7 cellular contexts compared by ENCODE assay signal in genomic region chr11:69636870-69637600, GRCh38. TPM values are rescaled to one million over a fixed set of nuclear protein-coding genes. Genes with fewer than 3 reads are reported as not detected.
DNase-seq lines count a peak whose midpoint lies in the region; ATAC-seq and TF ChIP-seq lines count a peak whose summit lies in the region.

No MANE protein-coding gene starts in this region.

- CTCF ChIA-PET in mammary epithelial cell (lab: Charles Lee; ENCODE audit: low non-redundant PET): no interaction called here

- intact Hi-C loops in mammary epithelial cell (cut with micrococcal nuclease): no loop called here

- no peak for ATAC-seq in stimulated activated effector memory CD8-positive, alpha-beta T cell treated with anti-CD3 and anti-CD28 coated beads, Interleukin-12 subunit alpha, Interleukin-12 subunit beta, amount 100 ng/mL, for 72 hours
- ATAC-seq in GM21825 (IDR thresholded peaks at IDR 0.05; ENCODE audit: unreplicated experiment): no peak

- no TSS peak for BruUV-seq in mammary epithelial cell (replicated peaks; lab: Mats Ljungman, UMichigan)

- DNase-seq in mammary epithelial cell (no peak), left kidney (ENCODE audit: low read depth, low spot score) (peak; percentile 62), epidermal melanocyte (ENCODE audit: insufficient read length, low spot score) (no peak), NCI-H146 (lab: John Stamatoyannopoulos, UW) (no peak)
- DNase-seq in stimulated activated effector memory CD8-positive, alpha-beta T cell treated with anti-CD3 and anti-CD28 coated beads, Interleukin-12 subunit alpha, Interleukin-12 subunit beta, amount 100 ng/mL, for 72 hours (ENCODE audit: low spot score in 2 of 2): no peak

- H3K36me3 Mint-ChIP-seq in stimulated activated effector memory CD8-positive, alpha-beta T cell treated with anti-CD3 and anti-CD28 coated beads, Interleukin-12 subunit alpha, Interleukin-12 subunit beta, amount 100 ng/mL, for 72 hours: no peaks in the 10 kb centered on the region

- H3K27ac ChIP-seq in HUES48 (ENCODE audit: low read depth, low read length): peak overlapping the region; percentile 92
- H3K27ac ChIP-seq in mammary epithelial cell (ENCODE audit: insufficient read depth, low read depth, low read length): no peak overlapping the region

- WGBS in mammary epithelial cell (ENCODE audit: low coverage, missing lambda C conversion rate): 47% methylated on average over 29 of the region's 61 CpGs

- H3K9me3 ChIP-seq in HUES48 (ENCODE audit: control insufficient read depth, insufficient read depth, low read length): no peaks in the 10 kb centered on the region
- H3K9me3 ChIP-seq in mammary epithelial cell (replicated peaks; ENCODE audit: insufficient read depth, low read length): no peaks in the 10 kb centered on the region

- H3K4me3 ChIP-seq in HUES48 (ENCODE audit: low read depth, low read length) (peak overlapping the region; percentile 87), mammary epithelial cell (replicated peaks in 1 of 3; ENCODE audit: insufficient read depth in 1 of 3, low read depth in 2 of 3, low read length in 3 of 3) (peak overlapping the region in 1 of 3 experiments; percentile 19)

- no peak overlapping the region for H3K27ac Mint-ChIP-seq in stimulated activated effector memory CD8-positive, alpha-beta T cell treated with anti-CD3 and anti-CD28 coated beads, Interleukin-12 subunit alpha, Interleukin-12 subunit beta, amount 100 ng/mL, for 72 hours

- H3K79me2 ChIP-seq in mammary epithelial cell (ENCODE audit: insufficient read depth, low read length): peaks cover 22% of the 10 kb centered on the region

- H3K4me1 Mint-ChIP-seq in stimulated activated effector memory CD8-positive, alpha-beta T cell treated with anti-CD3 and anti-CD28 coated beads, Interleukin-12 subunit alpha, Interleukin-12 subunit beta, amount 100 ng/mL, for 72 hours: peaks cover 17% of the 10 kb centered on the region

- H3K9ac ChIP-seq in HUES48 (ENCODE audit: low read depth, low read length) (peak overlapping the region; percentile 77; the same call in 1 of the 2 replicates), mammary epithelial cell (ENCODE audit: insufficient read depth, low read length) (no peak overlapping the region)

- in situ Hi-C loops in mammary epithelial cell (cut with MboI; ENCODE audit: low sequenced_read_pairs in 2 of 2): loop anchor here (10.0 to 25.0 kb wide), 2 partner anchors 200 to 342 kb away; partner anchors contain the start of gene MYEOV (in 1 of the 2)

- H3K4me1 ChIP-seq in HUES48 (ENCODE audit: control insufficient read depth, insufficient read depth, low read length) (0 out of 2 replicates have a peak, but pooled peaks cover 6% of the 10 kb centered on the region), mammary epithelial cell (ENCODE audit: insufficient read depth, low read length) (peaks cover 21% of the 10 kb centered on the region)

- peak overlapping the region; percentile 72 for H3K4me2 ChIP-seq in mammary epithelial cell (ENCODE audit: insufficient read depth, low read depth, low read length)

- H3K4me3 Mint-ChIP-seq in stimulated activated effector memory CD8-positive, alpha-beta T cell treated with anti-CD3 and anti-CD28 coated beads, Interleukin-12 subunit alpha, Interleukin-12 subunit beta, amount 100 ng/mL, for 72 hours: peak overlapping the region; percentile 7

- peak overlapping the region; percentile 78 for H2AFZ ChIP-seq in mammary epithelial cell (ENCODE audit: low read depth, low read length)

- TF ChIP-seq CTCF in mammary epithelial cell (conservative IDR thresholded peaks at IDR 0.05 in 1 of 2, IDR thresholded peaks at IDR 0.05 in 1 of 2; ENCODE audit: extremely low read depth in 1 of 2, insufficient read depth in 1 of 2, low read depth in 1 of 2, low read length in 2 of 2): no peak

- H3K27me3 ChIP-seq in HUES48 (ENCODE audit: control insufficient read depth, insufficient read depth, low read length) (peaks cover 34% of the 10 kb centered on the region), mammary epithelial cell (ENCODE audit: insufficient read depth, low read length) (no peaks in the 10 kb centered on the region)

- H3K36me3 ChIP-seq in HUES48 (ENCODE audit: control insufficient read depth, insufficient read depth, low read length) (no peaks in the 10 kb centered on the region), mammary epithelial cell (ENCODE audit: insufficient read depth, low read length) (no peaks in the 10 kb centered on the region)

- dilution Hi-C loops in mammary epithelial cell (cut with HindIII; ENCODE audit: low sequenced_read_pairs): no loop called here

- no peaks in the 10 kb centered on the region for H4K20me1 ChIP-seq in mammary epithelial cell (ENCODE audit: insufficient read depth, low read length)

- H3K9me3 Mint-ChIP-seq in stimulated activated effector memory CD8-positive, alpha-beta T cell treated with anti-CD3 and anti-CD28 coated beads, Interleukin-12 subunit alpha, Interleukin-12 subunit beta, amount 100 ng/mL, for 72 hours: no peaks in the 10 kb centered on the region

RNA-seq across cellular contexts. Expression of gene CCND1, which starts 3.9 kb away (rescaled TPM):
- 100 to 1,000 TPM; 358 to 706 TPM for total RNA-seq in mammary epithelial cell
- 244 TPM for polyA plus RNA-seq in mammary epithelial cell
- 376 TPM for polyA minus RNA-seq in mammary epithelial cell

RNA-seq across cellular contexts. Expression of gene LTO1, which starts 38.1 kb away (rescaled TPM):
- 10 to 100 TPM; 20.2 to 34.4 TPM for total RNA-seq in mammary epithelial cell
- 15.9 TPM for polyA plus RNA-seq in mammary epithelial cell
- 8.8 TPM for polyA minus RNA-seq in mammary epithelial cell
